In genomic region chr7:76267835-76268183, GRCh38 we compare ENCODE assay signal across 22 cellular contexts. TPM values are rescaled to one million over a fixed set of nuclear protein-coding genes. Genes with fewer than 3 reads are reported as not detected.
DNase-seq lines count a peak whose midpoint lies in the region; ATAC-seq, FAIRE-seq and TF ChIP-seq lines count a peak whose summit lies in the region.
"Had no signal": no experiment of that assay in that cellular context is flagged by ENCODE, and none has a peak within 500 bp of the region (broad histone marks: within the 10 kb centered on the region; RNA-seq: fewer than 3 reads in every experiment).

No MANE protein-coding gene starts in this region.

- CTCF ChIA-PET in HepG2 (lab: Yijun Ruan, JAX; ENCODE audit: low intra/inter-chr PET ratio, low total read pairs) (no interaction called here), PC-3 (lab: Charles Lee) (no interaction called here), RWPE1 (lab: Yijun Ruan, JAX) (interaction anchor here (0.6 kb wide), 1 partner anchor 97 kb away, joined by 5 read pairs; no protein-coding TSS in a partner anchor)

- intact Hi-C loops in right lobe of liver (cut with DNase I), result loop anchor here in 1 of 2 donors (10.0 kb wide), 1 partner anchor 83 kb away; no protein-coding TSS in a partner anchor
- intact Hi-C loops in HepG2 (cut with micrococcal nuclease; ENCODE audit: unreplicated experiment), result no loop called here
- intact Hi-C loops in PC-3 (cut with micrococcal nuclease), result no loop called here

- H3K27me3 ChIP-seq in right lobe of liver, result peaks cover 0 to 8% of the 10 kb centered on the region in 2 donors
- H3K27me3 ChIP-seq in HepG2 (ENCODE audit: control insufficient read depth in 1 of 2, insufficient read depth in 2 of 2, low read length in 2 of 2), result peaks cover 0 to 8% of the 10 kb centered on the region in 2 experiments; a peak in 3 of 5 replicates
- H3K27me3 ChIP-seq in PC-3 (ENCODE audit: low read length), result no peaks in the 10 kb centered on the region
- peaks cover 3% of the 10 kb centered on the region for H3K27me3 ChIP-seq in iPS-15b (ENCODE audit: control insufficient read depth, insufficient read depth, low read length)
- H3K27me3 ChIP-seq in suprapubic skin, result peaks cover 41% of the 10 kb centered on the region
- H3K27me3 ChIP-seq: testis had no signal

- H3K79me2 ChIP-seq in HepG2 (ENCODE audit: insufficient read depth, low read length) (no peaks in the 10 kb centered on the region), PC-3 (ENCODE audit: low read length) (no peaks in the 10 kb centered on the region)

- H3K27me3 Mint-ChIP-seq in stimulated activated naive B cell treated with anti-CD40 and anti-IgM and Interleukin-4, amounts not matched to agents 10 μg/mL and 1 μg/mL and 100 μg/mL, for 72 hours, result peaks cover 24 to 33% of the 10 kb centered on the region in 2 donors

- no peaks in the 10 kb centered on the region for H3F3A ChIP-seq in PC-3 (ENCODE audit: low read length, unreplicated experiment)

- H3K4me3 ChIP-seq in right lobe of liver (no peak overlapping the region), HepG2 (replicated peaks in 1 of 3; ENCODE audit: insufficient read depth in 1 of 3, low read depth in 2 of 3, low read length in 3 of 3) (no peak overlapping the region), PC-3 (ENCODE audit: low read length) (no peak overlapping the region), iPS-15b (ENCODE audit: low read depth, low read length) (peak overlapping the region; percentile 70), suprapubic skin (no peak overlapping the region)

- no peak for TF ChIP-seq RAD21 in HepG2 (CRISPR knock-in tag; IDR thresholded peaks at IDR 0.05)

- POLR2A ChIA-PET in HepG2 (lab: Yijun Ruan, JAX), result no interaction called here
- POLR2A ChIA-PET in PC-3 (lab: Charles Lee; ENCODE audit: unreplicated experiment), result no interaction called here
- POLR2A ChIA-PET in RWPE1 (lab: Yijun Ruan, JAX; ENCODE audit: low non-redundant PET), result interaction anchor here (0.5 kb wide), 1 partner anchor 39 kb away, joined by 3 read pairs; no protein-coding TSS in a partner anchor

- in situ Hi-C loops in HepG2 (cut with HindIII; ENCODE audit: extremely low pct_ligation_motif_present, low pct_unique_long_range_greater_than_20kb), result no loop called here

- H3K9ac ChIP-seq in HepG2 (ENCODE audit: insufficient read depth, low read depth, low read length), result no peak overlapping the region
- H3K9ac ChIP-seq in PC-3 (ENCODE audit: low read length), result no peak overlapping the region
- no peak overlapping the region for H3K9ac ChIP-seq in iPS-15b (ENCODE audit: low read depth, low read length)

- H3K27ac ChIP-seq in right lobe of liver (no peak overlapping the region), HepG2 (ENCODE audit: extremely low read length, insufficient read depth, low read length) (no peak overlapping the region), PC-3 (ENCODE audit: low read length) (no peak overlapping the region), RWPE1 (no peak overlapping the region), suprapubic skin (no peak overlapping the region)
- H3K27ac ChIP-seq: brain microvascular endothelial cell, spleen, testis had no signal

- H3K4me2 ChIP-seq in HepG2 (ENCODE audit: low read depth, low read length) (no peak overlapping the region), PC-3 (ENCODE audit: low read length) (no peak overlapping the region)

- H3K4me3 Mint-ChIP-seq in stimulated activated naive B cell treated with anti-CD40 and anti-IgM and Interleukin-4, amounts not matched to agents 10 μg/mL and 1 μg/mL and 100 μg/mL, for 72 hours, result peak overlapping the region; percentile 59 to 67
- H3K4me3 Mint-ChIP-seq: T-helper 1 cell treated with Interleukin-12 subunit alpha and Interleukin-12 subunit beta and Interleukin-4 antibody, amounts not matched to agents 30 μg/mL and 1 μg/mL, for 36 hours had no signal

- H2AFZ ChIP-seq in HepG2 (ENCODE audit: low read length) (no peak overlapping the region), PC-3 (ENCODE audit: low read length) (no peak overlapping the region)

- TF ChIP-seq EP300 in HepG2 (IDR thresholded peaks at IDR 0.05; ENCODE audit: low read depth in 2 of 2, low read length in 2 of 2) (no peak), HepG2 (CRISPR knock-in tag; IDR thresholded peaks at IDR 0.05; ENCODE audit: borderline replicate concordance) (no peak), suprapubic skin (IDR thresholded peaks at IDR 0.05) (no peak)

- H4K20me1 ChIP-seq in HepG2 (ENCODE audit: insufficient read depth, low read length), result no peaks in the 10 kb centered on the region
- H4K20me1 ChIP-seq in PC-3 (ENCODE audit: low read length), result no peaks in the 10 kb centered on the region

- no peaks in the 10 kb centered on the region for H3K36me3 Mint-ChIP-seq in stimulated activated naive B cell treated with anti-CD40 and anti-IgM and Interleukin-4, amounts not matched to agents 10 μg/mL and 1 μg/mL and 100 μg/mL, for 72 hours
- H3K36me3 Mint-ChIP-seq: activated naive CD8-positive, alpha-beta T cell had no signal

- DNase-seq in right lobe of liver (no peak), HepG2 (ENCODE audit: low spot score) (no peak), PC-3 (no peak), RWPE1 (ENCODE audit: low spot score) (no peak), suprapubic skin (ENCODE audit: low spot score in 2 of 2) (no peak)
- no peak for DNase-seq in stimulated activated naive B cell treated with anti-CD40 and anti-IgM and Interleukin-4, amounts not matched to agents 10 μg/mL and 1 μg/mL and 100 μg/mL, for 72 hours
- DNase-seq: activated T-cell treated with anti-CD3 and anti-CD28 coated beads, Interleukin-2, amount 50 U/mL, for 48 hours; brain microvascular endothelial cell; CD4-positive, alpha-beta T cell; DMS79; hippocampal formation; midbrain; NCI-H2107; NCI-H524 treated with DMSO at 0.1 percent for 48 hours; SHP77 treated with DMSO at 0.1 percent for 48 hours; spleen; testis had no signal

- TF ChIP-seq CTCF in right lobe of liver (IDR thresholded peaks at IDR 0.05), result no peak
- TF ChIP-seq CTCF in HepG2 (CRISPR knock-in tag; IDR thresholded peaks at IDR 0.05), result no peak
- no peak for TF ChIP-seq CTCF in PC-3 (conservative IDR thresholded peaks at IDR 0.05; ENCODE audit: low read depth, low read length)
- no peak for TF ChIP-seq CTCF in RWPE1 (conservative IDR thresholded peaks at IDR 0.05; ENCODE audit: low read depth)
- TF ChIP-seq CTCF in suprapubic skin (IDR thresholded peaks at IDR 0.05), result no peak

- no TSS peak for BruUV-seq in HepG2 (replicated peaks; lab: Mats Ljungman, UMichigan)
- no TSS peak for BruUV-seq in PC-3 (replicated peaks; lab: Mats Ljungman, UMichigan)

- no peak overlapping the region for H3K27ac Mint-ChIP-seq in stimulated activated naive B cell treated with anti-CD40 and anti-IgM and Interleukin-4, amounts not matched to agents 10 μg/mL and 1 μg/mL and 100 μg/mL, for 72 hours
- H3K27ac Mint-ChIP-seq: activated CD8-positive, alpha-beta T cell treated with anti-CD3 and anti-CD28 coated beads for 36 hours; activated naive CD8-positive, alpha-beta T cell; CD4-positive, alpha-beta T cell; T-helper 1 cell treated with Interleukin-12 subunit alpha and Interleukin-12 subunit beta and Interleukin-4 antibody, amounts not matched to agents 30 μg/mL and 1 μg/mL, for 36 hours had no signal

- H3K4me1 Mint-ChIP-seq in stimulated activated naive B cell treated with anti-CD40 and anti-IgM and Interleukin-4, amounts not matched to agents 10 μg/mL and 1 μg/mL and 100 μg/mL, for 72 hours, result peaks cover 7 to 15% of the 10 kb centered on the region in 2 donors

- H3K9me3 ChIP-seq in right lobe of liver, result no peaks in the 10 kb centered on the region
- no peaks in the 10 kb centered on the region for H3K9me3 ChIP-seq in HepG2 (ENCODE audit: low read length)
- no peaks in the 10 kb centered on the region for H3K9me3 ChIP-seq in PC-3 (ENCODE audit: low read length)
- H3K9me3 ChIP-seq in iPS-15b (ENCODE audit: control insufficient read depth, insufficient read depth, low read length), result no peaks in the 10 kb centered on the region
- H3K9me3 ChIP-seq in suprapubic skin, result no peaks in the 10 kb centered on the region
- H3K9me3 ChIP-seq: spleen, testis had no signal

- FAIRE-seq in HepG2 (lab: Jason Lieb, UNC), result no peak

- ATAC-seq in right lobe of liver (peak in 3 of 4 donors; percentile 21 to 45 (median 34)), HepG2 (no peak), PC-3 (0 out of 2 replicates have a peak, but pooled peaks have one; percentile 21), HG03025 (IDR thresholded peaks at IDR 0.05; ENCODE audit: low FRiP score, unreplicated experiment) (no peak)
- ATAC-seq in stimulated activated naive B cell treated with anti-CD40 and anti-IgM and Interleukin-4, amounts not matched to agents 10 μg/mL and 1 μg/mL and 100 μg/mL, for 72 hours (replicated peaks), result peak in 1 of 2 donors; percentile 3

- H3K9me3 Mint-ChIP-seq in stimulated activated naive B cell treated with anti-CD40 and anti-IgM and Interleukin-4, amounts not matched to agents 10 μg/mL and 1 μg/mL and 100 μg/mL, for 72 hours, result no peaks in the 10 kb centered on the region
- H3K9me3 Mint-ChIP-seq: activated CD8-positive, alpha-beta T cell treated with anti-CD3 and anti-CD28 coated beads for 36 hours; CD4-positive, alpha-beta T cell; T-helper 1 cell treated with Interleukin-12 subunit alpha and Interleukin-12 subunit beta and Interleukin-4 antibody, amounts not matched to agents 30 μg/mL and 1 μg/mL, for 36 hours had no signal

- H3K4me1 ChIP-seq in right lobe of liver (peaks cover 0 to 7% (median 0%) of the 10 kb centered on the region in 4 donors), HepG2 (ENCODE audit: insufficient read depth, low read length) (peaks cover 6% of the 10 kb centered on the region), PC-3 (ENCODE audit: insufficient read depth, low read length) (no peaks in the 10 kb centered on the region), iPS-15b (ENCODE audit: control insufficient read depth, insufficient read depth, low read length) (peaks cover 21% of the 10 kb centered on the region), suprapubic skin (peaks cover 10% of the 10 kb centered on the region)

- TF ChIP-seq POLR2A in right lobe of liver (IDR thresholded peaks at IDR 0.05), result no peak
- no peak for TF ChIP-seq POLR2A in HepG2 (IDR thresholded peaks at IDR 0.05; ENCODE audit: insufficient read depth in 1 of 2, low read depth in 2 of 2, low read length in 2 of 2)
- no peak for TF ChIP-seq POLR2A in suprapubic skin (IDR thresholded peaks at IDR 0.05)

- no peaks in the 10 kb centered on the region for H3K36me3 ChIP-seq in right lobe of liver
- H3K36me3 ChIP-seq in HepG2 (replicated peaks in 1 of 2; ENCODE audit: control insufficient read depth in 1 of 2, insufficient read depth in 2 of 2, low read length in 2 of 2), result no peaks in the 10 kb centered on the region
- H3K36me3 ChIP-seq in PC-3 (ENCODE audit: low read depth, low read length), result no peaks in the 10 kb centered on the region
- no peaks in the 10 kb centered on the region for H3K36me3 ChIP-seq in iPS-15b (ENCODE audit: control insufficient read depth, insufficient read depth, low read length)
- no peaks in the 10 kb centered on the region for H3K36me3 ChIP-seq in suprapubic skin
- H3K36me3 ChIP-seq: brain microvascular endothelial cell, spleen had no signal

- 21% methylated on average over 4 of the region's 4 CpGs for WGBS in right lobe of liver (ENCODE audit: insufficient coverage, low coverage, low lambda C conversion rate, missing lambda C conversion rate)
- WGBS in HepG2 (ENCODE audit: low lambda C conversion rate), result 31% methylated on average over 4 of the region's 4 CpGs
- WGBS in suprapubic skin, result 32% methylated on average over 4 of the region's 4 CpGs

- no peaks in the 10 kb centered on the region for H3K9me2 ChIP-seq in PC-3 (replicated peaks; ENCODE audit: low read length)

RNA-seq across cellular contexts. Expression of gene HSPB1, which starts 34.7 kb away (rescaled TPM):
- 100 to 1,000 TPM in 5 of 6 experiments, 10 to 100 TPM in 1; 64.4 to 275 (median 234) TPM for total RNA-seq in right lobe of liver
- total RNA-seq in HepG2 (2016; rRNA removed; fragmentation: Illumina TruSeq; extraction: Trizol), result 21.0 and 22.7 TPM in 2 replicates
- total RNA-seq in HepG2 (2016; cell fraction: cytosol; rRNA removed; fragmentation: Illumina TruSeq; extraction: Trizol; ENCODE audit: low read depth), result 28.6 and 37.9 TPM in 2 replicates
- total RNA-seq in HepG2 (2016; cell fraction: insoluble cytoplasmic fraction; rRNA removed; fragmentation: Illumina TruSeq; extraction: Trizol), result 19.5 and 23.3 TPM in 2 replicates
- 23.9 and 34.4 TPM in 2 replicates for total RNA-seq in HepG2 (2016; cell fraction: membrane; rRNA removed; fragmentation: Illumina TruSeq; extraction: Trizol)
- 7.9 and 12.0 TPM in 2 replicates for total RNA-seq in HepG2 (2016; cell fraction: nucleus; rRNA removed; fragmentation: Illumina TruSeq; extraction: Trizol)
- polyA plus RNA-seq in HepG2 (2011; rRNA removed), result 38.6 and 58.7 TPM in 2 replicates
- 27.4 and 50.9 TPM in 2 replicates for polyA plus RNA-seq in HepG2 (2011; cell fraction: cytosol; rRNA removed)
- 34.0 and 48.4 TPM in 2 replicates for polyA plus RNA-seq in HepG2 (2011; cell fraction: nucleus; rRNA removed)
- polyA plus RNA-seq in HepG2 (2012), result 35.1 and 96.6 TPM in 2 replicates
- polyA plus RNA-seq in HepG2 (2016; cell fraction: cytosol; fragmentation: Illumina TruSeq; extraction: Trizol; ENCODE audit: low read depth), result 146 and 151 TPM in 2 replicates
- polyA plus RNA-seq in HepG2 (2016; cell fraction: insoluble cytoplasmic fraction; fragmentation: Illumina TruSeq; extraction: Trizol; ENCODE audit: low read depth), result 58.6 and 80.2 TPM in 2 replicates
- 115 and 119 TPM in 2 replicates for polyA plus RNA-seq in HepG2 (2016; cell fraction: membrane; fragmentation: Illumina TruSeq; extraction: Trizol; ENCODE audit: low read depth)
- polyA plus RNA-seq in HepG2 (2016; cell fraction: nucleus; fragmentation: Illumina TruSeq; extraction: Trizol; ENCODE audit: insufficient read depth, low read depth), result 42.2 and 50.9 TPM in 2 replicates
- polyA minus RNA-seq in HepG2 (2011; rRNA and poly(A)+ RNA removed; ENCODE audit: low replicate concordance), result 27.1 and 53.9 TPM in 2 replicates
- polyA minus RNA-seq in HepG2 (2011; cell fraction: cytosol; rRNA and poly(A)+ RNA removed), result 26.1 and 27.0 TPM in 2 replicates
- polyA minus RNA-seq in HepG2 (2011; cell fraction: nucleus; rRNA and poly(A)+ RNA removed), result 5.0 and 5.2 TPM in 2 replicates
- 166 and 189 TPM in 2 replicates for total RNA-seq in PC-3 (2014; rRNA removed)
- 1,000 to 10,000 TPM in 3 of 4 donors, 100 to 1,000 TPM in 1; 981 to 2,288 (median 2,045) TPM for total RNA-seq in suprapubic skin

Comparison
In these comparisons a context has a peak if more than half of its experiments do, and no peak if none do; other contexts are left out.
1. ATAC-seq: peak in right lobe of liver (3 of 4) and PC-3 (single experiment); none in HepG2 (single experiment) and HG03025 (single experiment).